ENCODE assay signal across 19 cellular contexts in the genomic region with DNA sequence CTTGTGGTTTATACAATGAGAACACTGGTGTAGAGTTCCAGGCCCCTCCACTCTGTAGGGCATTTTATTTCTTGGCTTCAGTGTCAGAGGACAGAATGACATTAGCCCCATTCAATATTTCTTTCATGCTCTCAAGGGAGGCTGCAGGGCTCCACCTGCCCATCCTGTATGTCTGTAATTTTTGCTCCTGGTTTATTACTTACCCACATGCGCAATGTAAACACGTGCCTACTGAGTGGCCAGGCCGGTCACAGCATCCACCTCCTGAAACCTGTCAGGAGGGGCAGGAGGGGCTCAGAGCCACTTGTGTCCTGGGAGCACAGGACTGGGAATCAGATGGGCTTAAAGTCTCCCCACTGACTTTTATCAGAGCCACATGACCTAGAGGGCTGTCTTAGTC.
A peak's percentile ranks its signal among the peaks of the same experiment; 100 is the strongest.
DNase-seq lines count a peak whose midpoint lies in the region; ATAC-seq, FAIRE-seq and TF ChIP-seq lines count a peak whose summit lies in the region.
"Had no signal": no experiment of that assay in that cellular context is flagged by ENCODE, and none has a peak within 500 bp of the region (broad histone marks: within the 10 kb centered on the region; RNA-seq: fewer than 3 reads in every experiment).

No MANE protein-coding gene starts in this region.

- ATAC-seq in body of pancreas (no peak), HG03520 (IDR thresholded peaks at IDR 0.05; ENCODE audit: unreplicated experiment) (no peak), left lung (no peak), GM19397 (IDR thresholded peaks at IDR 0.05; ENCODE audit: unreplicated experiment) (no peak)
- ATAC-seq: natural killer cell had no signal

- DNase-seq in NCI-H1092 (lab: John Stamatoyannopoulos, UW) = peak; percentile 65
- peak; percentile 67 for DNase-seq in NCI-H2196 treated with DMSO at 0.1 percent for 48 hours (lab: John Stamatoyannopoulos, UW; ENCODE audit: unreplicated experiment)
- DNase-seq in body of pancreas = no peak
- no peak for DNase-seq in left lung
- no peak for DNase-seq in kidney
- DNase-seq: activated naive CD4-positive, alpha-beta T cell treated with Interleukin-2 at 50 U/mL for 16 hours; C1 segment of cervical spinal cord; erythroblast; GOT3; kidney glomerular epithelial cell; natural killer cell; NCI-H524; stimulated activated CD4-positive, alpha-beta T cell treated with anti-CD3 and anti-CD28 coated beads, Interleukin-2, amount 100 ng/mL, for 48 hours had no signal

- intact Hi-C loops in body of pancreas (cut with DNase I) = no loop called here
- intact Hi-C loops in left lung (cut with DNase I) = no loop called here
- intact Hi-C loops in kidney (cut with DNase I) = no loop called here

- H3K4me3 ChIP-seq in BLaER1 (no peak overlapping the region), body of pancreas (no peak overlapping the region), left lung (no peak overlapping the region), kidney (ENCODE audit: low read length in 2 of 2) (no peak overlapping the region)
- H3K4me3 ChIP-seq: SJCRH30 had no signal

- TF ChIP-seq CTCF in body of pancreas (IDR thresholded peaks at IDR 0.05) = no peak
- TF ChIP-seq CTCF in left lung (IDR thresholded peaks at IDR 0.05) = no peak
- no peak for TF ChIP-seq CTCF in kidney (IDR thresholded peaks at IDR 0.05; ENCODE audit: borderline replicate concordance, extremely low read depth, insufficient read depth)

- no peaks in the 10 kb centered on the region for H3K9me3 ChIP-seq in BLaER1
- H3K9me3 ChIP-seq in body of pancreas = no peaks in the 10 kb centered on the region
- H3K9me3 ChIP-seq in left lung = no peaks in the 10 kb centered on the region
- no peaks in the 10 kb centered on the region for H3K9me3 ChIP-seq in kidney (ENCODE audit: control insufficient read depth in 1 of 2, low read length in 2 of 2)
- H3K9me3 ChIP-seq: SJCRH30 had no signal

- WGBS in body of pancreas, 2 donors = 79 to 87% methylated on average over 3 of the region's 3 CpGs

- no peak overlapping the region for H3K4me2 ChIP-seq in BLaER1
- H3K4me2 ChIP-seq: KMS-11 had no signal

- 0 out of 2 replicates have a peak overlapping the region, but pooled peaks have one; percentile 22 for H3K27ac ChIP-seq in BLaER1
- H3K27ac ChIP-seq in body of pancreas = peak overlapping the region; percentile 74 to 95 (median 92)
- no peak overlapping the region for H3K27ac ChIP-seq in left lung
- H3K27ac ChIP-seq in kidney (ENCODE audit: low read depth in 2 of 2, low read length in 2 of 2) = no peak overlapping the region
- H3K27ac ChIP-seq: KMS-11, SJCRH30 had no signal

- H3K9ac ChIP-seq in BLaER1 (no peak overlapping the region), kidney (ENCODE audit: low read length in 2 of 2) (no peak overlapping the region)
- H3K9ac ChIP-seq: KMS-11 had no signal

- no peaks in the 10 kb centered on the region for H3K36me3 ChIP-seq in BLaER1
- H3K36me3 ChIP-seq in body of pancreas (replicated peaks in 1 of 2; ENCODE audit: insufficient read depth in 1 of 2, low read depth in 2 of 2) = no peaks in the 10 kb centered on the region
- H3K36me3 ChIP-seq in left lung = no peaks in the 10 kb centered on the region
- H3K36me3 ChIP-seq in kidney (ENCODE audit: control insufficient read depth in 1 of 2, insufficient read depth in 2 of 2, low read length in 2 of 2) = no peaks in the 10 kb centered on the region
- H3K36me3 ChIP-seq: SJCRH30 had no signal

- TF ChIP-seq POLR2A in body of pancreas (IDR thresholded peaks at IDR 0.05) = no peak

- no peaks in the 10 kb centered on the region for H3K27me3 ChIP-seq in BLaER1
- no peaks in the 10 kb centered on the region for H3K27me3 ChIP-seq in body of pancreas
- H3K27me3 ChIP-seq in left lung = no peaks in the 10 kb centered on the region
- H3K27me3 ChIP-seq: SJCRH30 had no signal

- H3K4me1 ChIP-seq in BLaER1 (peaks cover 15% of the 10 kb centered on the region), body of pancreas (peaks cover 64% of the 10 kb centered on the region), left lung (peaks cover 0 to 8% of the 10 kb centered on the region in 2 donors), kidney (ENCODE audit: control insufficient read depth in 1 of 2, insufficient read depth in 1 of 2, low read depth in 1 of 2, low read length in 2 of 2) (peaks cover 19 to 24% of the 10 kb centered on the region in 2 donors)

- H4K20me1 ChIP-seq in BLaER1 = no peaks in the 10 kb centered on the region

- FAIRE-seq in kidney (lab: Jason Lieb, UNC) = no peak
- FAIRE-seq: frontal cortex had no signal

Comparison
In these comparisons a context has a peak if more than half of its experiments do, and no peak if none do; other contexts are left out.
1. H3K27ac ChIP-seq: peak in BLaER1 (single experiment) and body of pancreas (4 of 4); none in left lung (0 of 2) and kidney (0 of 2).
2. DNase-seq: peak in NCI-H1092 (single experiment) and NCI-H2196 treated with DMSO at 0.1 percent for 48 hours (single experiment); none in body of pancreas (0 of 4), left lung (0 of 2) and kidney (single experiment).